21 cellular contexts compared by ENCODE assay signal in genomic region chr6:155447949-155448348, GRCh38. TPM values are rescaled to one million over a fixed set of nuclear protein-coding genes. Genes with fewer than 3 reads are reported as not detected.
"Had no signal": no experiment of that assay in that cellular context is flagged by ENCODE, and none has a peak within 500 bp of the region (broad histone marks: within the 10 kb centered on the region; RNA-seq: fewer than 3 reads in every experiment).

No MANE protein-coding gene starts in this region.

- H3K4me1 ChIP-seq: SJCRH30 had no signal

- H3K9me3 ChIP-seq: SJCRH30 had no signal

- DNase-seq: KBM-7, MV-4-11, NCI-H1048, NCI-H1436, NCI-H187, NCI-H2029, NCI-H2081 treated with DMSO at 0.1 percent for 48 hours, NCI-H2171, NCI-H345, NCI-H510A treated with DMSO at 0.1 percent for 48 hours, NCI-H526, NCI-H82, PC-3, SHP77 treated with DMSO at 0.1 percent for 48 hours, SJCRH30 had no signal

- H3K9me3 Mint-ChIP-seq: IgD-negative memory B cell had no signal

- H3K4me3 ChIP-seq: SJCRH30 had no signal

- H3K27ac Mint-ChIP-seq: IgD-negative memory B cell had no signal

- ATAC-seq: PC-3, Right ventricle myocardium inferior had no signal

- H3K36me3 ChIP-seq: SJCRH30 had no signal

- H3K27ac ChIP-seq: SJCRH30 had no signal

- H3K27me3 ChIP-seq: SJCRH30 had no signal

- H3K36me3 Mint-ChIP-seq: IgD-negative memory B cell had no signal

- H3K4me3 Mint-ChIP-seq: IgD-negative memory B cell had no signal

- H3K4me1 Mint-ChIP-seq: IgD-negative memory B cell had no signal

RNA-seq across cellular contexts. Expression of gene NOX3, which starts 7.7 kb away (rescaled TPM):
- total RNA-seq: HT1080, LHCN-M2, MCF 10A, PC-3, Right ventricle myocardium inferior, RPMI7951, SJCRH30 had no signal
- polyA plus RNA-seq: IgD-negative memory B cell had no signal
